In the genomic region with DNA sequence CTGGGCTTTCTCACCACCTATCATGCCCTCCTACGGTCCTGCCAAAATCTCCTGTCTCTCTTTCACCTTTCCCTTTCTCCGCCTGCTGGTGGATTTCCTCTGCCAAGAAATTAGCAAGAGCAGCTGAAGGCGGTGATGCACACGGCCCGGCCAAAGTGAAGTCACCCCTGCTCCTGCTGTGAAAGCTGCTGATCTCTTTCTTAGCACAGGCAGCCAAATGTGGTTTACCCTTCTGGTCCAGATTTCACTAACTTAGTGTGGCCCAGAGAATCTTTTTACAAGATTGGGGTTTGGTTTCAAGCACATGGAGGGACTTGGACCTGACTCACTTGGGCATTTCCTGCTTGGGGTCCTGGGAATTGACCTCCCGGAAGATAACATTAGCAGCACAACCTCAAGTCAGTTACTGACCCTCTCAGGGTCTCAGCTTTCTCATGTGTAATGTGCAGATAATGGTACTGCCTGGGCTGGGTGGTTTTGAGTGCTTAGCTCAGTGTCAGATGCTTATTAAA, we compare ENCODE assay signal across 8 cellular contexts.
A peak's percentile ranks its signal among the peaks of the same experiment; 100 is the strongest.
DNase-seq lines count a peak whose midpoint lies in the region; ATAC-seq and TF ChIP-seq lines count a peak whose summit lies in the region.

No MANE protein-coding gene starts in this region.

- no peak for TF ChIP-seq CTCF in PC-3 (conservative IDR thresholded peaks at IDR 0.05; ENCODE audit: low read depth, low read length)
- TF ChIP-seq CTCF in endodermal cell (conservative IDR thresholded peaks at IDR 0.05): peak; percentile 70

- peaks cover 33% of the 10 kb centered on the region for H3K4me1 ChIP-seq in BLaER1
- peaks cover 19% of the 10 kb centered on the region for H3K4me1 ChIP-seq in PC-3 (ENCODE audit: insufficient read depth, low read length)
- H3K4me1 ChIP-seq in endodermal cell (ENCODE audit: control insufficient read depth, insufficient read depth, low read length): peaks cover 27% of the 10 kb centered on the region

- no peaks in the 10 kb centered on the region for H4K20me1 ChIP-seq in BLaER1
- no peaks in the 10 kb centered on the region for H4K20me1 ChIP-seq in PC-3 (ENCODE audit: low read length)

- no peaks in the 10 kb centered on the region for H3K36me3 Mint-ChIP-seq in endodermal cell (ENCODE audit: low read depth)

- H3K79me2 ChIP-seq in PC-3 (ENCODE audit: low read length): no peaks in the 10 kb centered on the region

- no peak overlapping the region for H3K27ac Mint-ChIP-seq in endodermal cell

- POLR2A ChIA-PET in PC-3 (lab: Charles Lee; ENCODE audit: unreplicated experiment): interaction anchor here (0.7 kb wide), 1 partner anchor 156 kb away, joined by 4 read pairs; the partner anchor contains the start of gene SOCS1

- H3K27me3 Mint-ChIP-seq in endodermal cell (ENCODE audit: insufficient read depth): no peaks in the 10 kb centered on the region

- no peak overlapping the region for H3K4me3 ChIP-seq in BLaER1
- no peak overlapping the region for H3K4me3 ChIP-seq in PC-3 (ENCODE audit: low read length)
- no peak overlapping the region for H3K4me3 ChIP-seq in endodermal cell (ENCODE audit: low read length)

- DNase-seq in PC-3 (peak; percentile 32), endodermal cell (peak; percentile 92), myocyte (ENCODE audit: low read depth) (peak; percentile 96), NCI-H1417 treated with DMSO at 0.1 percent for 48 hours (lab: John Stamatoyannopoulos, UW) (no peak), NCI-H748 treated with DMSO at 0.1 percent for 48 hours (lab: John Stamatoyannopoulos, UW) (no peak), DMS79 treated with DMSO at 0.1 percent for 48 hours (lab: John Stamatoyannopoulos, UW) (no peak)

- H3K36me3 ChIP-seq in BLaER1 (peaks cover 35% of the 10 kb centered on the region), PC-3 (ENCODE audit: low read depth, low read length) (no peaks in the 10 kb centered on the region), endodermal cell (ENCODE audit: control insufficient read depth, insufficient read depth, low read length) (peaks cover 3% of the 10 kb centered on the region)

- H3K4me3 Mint-ChIP-seq in endodermal cell: no peak overlapping the region

- no peaks in the 10 kb centered on the region for H3K9me3 ChIP-seq in BLaER1
- no peaks in the 10 kb centered on the region for H3K9me3 ChIP-seq in PC-3 (ENCODE audit: low read length)
- no peaks in the 10 kb centered on the region for H3K9me3 ChIP-seq in endodermal cell (ENCODE audit: control insufficient read depth, low read length)

- H3K9me2 ChIP-seq in PC-3 (replicated peaks; ENCODE audit: low read length): no peaks in the 10 kb centered on the region

- peaks cover 29% of the 10 kb centered on the region for H3K4me1 Mint-ChIP-seq in endodermal cell

- no peak overlapping the region for H3K9ac ChIP-seq in BLaER1
- peak overlapping the region; percentile 8; the same call in 1 of the 2 replicates for H3K9ac ChIP-seq in PC-3 (ENCODE audit: low read length)
- H3K9ac ChIP-seq in endodermal cell (ENCODE audit: extremely low read depth, low read length, poor library complexity, severe bottlenecking): no peak overlapping the region

- H3K27ac ChIP-seq in BLaER1 (no peak overlapping the region), PC-3 (ENCODE audit: low read length) (peak overlapping the region; percentile 52), endodermal cell (ENCODE audit: low read depth, low read length) (no peak overlapping the region)

- ATAC-seq in GM21576 (IDR thresholded peaks at IDR 0.05; ENCODE audit: unreplicated experiment) (peak; percentile 33), PC-3 (no peak)

- no peak overlapping the region for H2AFZ ChIP-seq in PC-3 (ENCODE audit: low read length)

- H3K4me2 ChIP-seq in BLaER1 (peak overlapping the region; percentile 29; the same call in 1 of the 2 replicates), PC-3 (ENCODE audit: low read length) (no peak overlapping the region)

- CTCF ChIA-PET in PC-3 (lab: Charles Lee): no interaction called here

- no peaks in the 10 kb centered on the region for H3K27me3 ChIP-seq in BLaER1
- no peaks in the 10 kb centered on the region for H3K27me3 ChIP-seq in PC-3 (ENCODE audit: low read length)
- H3K27me3 ChIP-seq in endodermal cell (ENCODE audit: control insufficient read depth, insufficient read depth, low read length, poor library complexity, severe bottlenecking): no peaks in the 10 kb centered on the region

- intact Hi-C loops in PC-3 (cut with micrococcal nuclease): no loop called here

- H3K9me3 Mint-ChIP-seq in endodermal cell: no peaks in the 10 kb centered on the region

- no TSS peak for BruUV-seq in PC-3 (replicated peaks; lab: Mats Ljungman, UMichigan)

- no peaks in the 10 kb centered on the region for H3F3A ChIP-seq in PC-3 (ENCODE audit: low read length, unreplicated experiment)

- 18 to 40% methylated on average over 5 to 6 of the region's 6 CpGs for WGBS in endodermal cell (ENCODE audit: insufficient coverage in 1 of 2, insufficient read length in 1 of 2), 2 experiments

Comparison
In these comparisons a context has a peak if more than half of its experiments do, and no peak if none do; other contexts are left out.
1. DNase-seq: peak in PC-3 (single experiment), endodermal cell (single experiment) and myocyte (single experiment); none in NCI-H1417 treated with DMSO at 0.1 percent for 48 hours (single experiment), NCI-H748 treated with DMSO at 0.1 percent for 48 hours (single experiment) and DMS79 treated with DMSO at 0.1 percent for 48 hours (single experiment).